ENCODE assay signal across 8 cellular contexts in the genomic region with DNA sequence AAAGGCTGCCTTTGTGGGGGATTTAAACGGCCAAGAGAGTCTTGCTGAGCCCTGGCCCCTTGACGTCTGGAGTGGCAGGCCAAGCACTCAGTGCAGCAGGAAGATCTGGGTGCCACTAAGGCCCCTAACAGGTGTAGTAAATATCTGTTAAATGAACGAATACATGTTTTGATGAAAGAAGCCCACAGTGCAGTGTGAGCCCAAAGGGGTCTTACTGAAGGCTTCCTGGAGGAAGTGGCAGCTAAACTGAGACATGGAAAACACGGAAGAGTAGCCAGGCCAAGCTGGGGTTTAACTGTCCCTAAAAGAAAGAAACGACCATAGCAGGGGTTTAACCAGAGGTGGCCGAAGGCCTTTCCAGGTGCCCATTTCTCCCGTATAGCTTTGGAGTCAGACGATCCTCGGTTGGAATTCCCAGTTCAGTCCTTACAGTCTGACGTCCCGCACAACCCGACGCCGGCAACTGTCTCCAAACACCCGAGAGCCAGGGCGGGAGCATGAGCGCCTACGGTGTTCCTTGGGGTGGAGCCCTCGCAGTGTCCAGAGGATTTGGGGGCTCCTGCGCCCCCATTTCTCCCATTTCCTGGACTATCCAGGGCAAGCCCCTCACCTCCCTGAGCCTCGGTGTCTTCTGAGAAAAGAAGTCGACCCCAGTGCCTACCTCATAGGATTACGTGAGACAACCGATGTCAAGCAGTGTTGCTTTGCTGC. TPM values are rescaled to one million over a fixed set of nuclear protein-coding genes. Genes with fewer than 3 reads are reported as not detected.
A peak's percentile ranks its signal among the peaks of the same experiment; 100 is the strongest.
DNase-seq lines count a peak whose midpoint lies in the region; ATAC-seq, FAIRE-seq and TF ChIP-seq lines count a peak whose summit lies in the region.

No MANE protein-coding gene starts in this region.

- no peaks in the 10 kb centered on the region for H4K20me1 ChIP-seq in K562 (replicated peaks; ENCODE audit: control insufficient read depth, insufficient read depth, low read length)

- no peak for TF ChIP-seq POLR2A in K562 (conservative IDR thresholded peaks at IDR 0.05)

- H3K27ac ChIP-seq in K562 (ENCODE audit: extremely low read depth, low read depth, low read length) (no peak overlapping the region), tibial artery (peak overlapping the region; percentile 66 to 68)

- H3K36me3 Mint-ChIP-seq in activated naive CD4-positive, alpha-beta T cell treated with anti-CD3 and anti-CD28 coated beads, Interleukin-2, amount 50 U/mL, for 24 hours, result no peaks in the 10 kb centered on the region

- peak overlapping the region; percentile 88 for H3K4me3 Mint-ChIP-seq in activated naive CD4-positive, alpha-beta T cell treated with anti-CD3 and anti-CD28 coated beads, Interleukin-2, amount 50 U/mL, for 24 hours

- TF ChIP-seq CTCF in K562 (IDR thresholded peaks at IDR 0.05 in 2 of 3, conservative IDR thresholded peaks at IDR 0.05 in 1 of 3; ENCODE audit: insufficient read depth in 2 of 3, low read depth in 1 of 3, low read length in 3 of 3), result no peak
- TF ChIP-seq CTCF in tibial artery (IDR thresholded peaks at IDR 0.05), result no peak

- H3K9me3 ChIP-seq in K562 (replicated peaks; ENCODE audit: control insufficient read depth, insufficient read depth, low read depth, low read length) (no peaks in the 10 kb centered on the region), tibial artery (no peaks in the 10 kb centered on the region)

- no peaks in the 10 kb centered on the region for H3K27me3 ChIP-seq in K562 (ENCODE audit: control insufficient read depth in 2 of 2, insufficient read depth in 2 of 2, low read length in 2 of 2)
- H3K27me3 ChIP-seq in tibial artery, result peaks cover 0 to 4% of the 10 kb centered on the region in 2 donors

- DNase-seq in activated naive CD4-positive, alpha-beta T cell treated with anti-CD3 and anti-CD28 coated beads, Interleukin-2, amount 50 U/mL, for 16 hours, result no peak
- DNase-seq in K562 (ENCODE audit: extremely low read depth in 1 of 4, low spot score in 3 of 4), result peak in 1 of 4 experiments; percentile 13
- DNase-seq in left colon, result peak; percentile 41 to 55
- DNase-seq in tibial artery, result peak in 1 of 2 donors; percentile 26
- no peak for DNase-seq in NCI-H1930 (lab: John Stamatoyannopoulos, UW)
- no peak for DNase-seq in GM19238 (ENCODE audit: insufficient read length, low spot score)
- DNase-seq in activated effector memory CD4-positive, alpha-beta T cell treated with anti-CD3 and anti-CD28 coated beads, Interleukin-2, amount 50 U/mL, for 16 hours, result no peak

- H2AFZ ChIP-seq in K562 (ENCODE audit: low read depth, low read length), result peak overlapping the region; percentile 97

- POLR2A ChIA-PET in K562 (lab: Yijun Ruan, JAX), result no interaction called here

- H3K9me3 Mint-ChIP-seq in activated naive CD4-positive, alpha-beta T cell treated with anti-CD3 and anti-CD28 coated beads, Interleukin-2, amount 50 U/mL, for 24 hours, result no peaks in the 10 kb centered on the region

- H3K27me3 Mint-ChIP-seq in activated naive CD4-positive, alpha-beta T cell treated with anti-CD3 and anti-CD28 coated beads, Interleukin-2, amount 50 U/mL, for 24 hours, result peaks cover 4% of the 10 kb centered on the region

- no peak for FAIRE-seq in K562 (lab: Jason Lieb, UNC)

- no peak for TF ChIP-seq EP300 in K562 (IDR thresholded peaks at IDR 0.05; ENCODE audit: low read length)

- H3K9me1 ChIP-seq in K562 (ENCODE audit: control insufficient read depth, insufficient read depth, low read length), result no peaks in the 10 kb centered on the region

- WGBS in K562 (ENCODE audit: insufficient coverage, low coverage, missing lambda C conversion rate), result 33% methylated on average over 24 of the region's 24 CpGs

- TF ChIP-seq RAD21 in K562 (CRISPR knock-in tag; conservative IDR thresholded peaks at IDR 0.05 in 1 of 2, IDR thresholded peaks at IDR 0.05 in 1 of 2), result no peak

- H3K4me2 ChIP-seq in K562 (ENCODE audit: insufficient read depth, low read length), result peak overlapping the region; percentile 84

- peak overlapping the region; percentile 63 for H3K4me3 ChIP-seq in K562
- peak overlapping the region; percentile 72 to 83 for H3K4me3 ChIP-seq in tibial artery

- H3K27ac Mint-ChIP-seq in activated naive CD4-positive, alpha-beta T cell treated with anti-CD3 and anti-CD28 coated beads, Interleukin-2, amount 50 U/mL, for 24 hours, result peak overlapping the region; percentile 32

- H3K79me2 ChIP-seq in K562 (ENCODE audit: control insufficient read depth, insufficient read depth, low read length), result no peaks in the 10 kb centered on the region

- CTCF ChIA-PET in K562 (lab: Yijun Ruan, JAX; ENCODE audit: low intra/inter-chr PET ratio), result no interaction called here

- H3K4me1 ChIP-seq in K562 (replicated peaks in 1 of 2; ENCODE audit: control insufficient read depth in 2 of 2, insufficient read depth in 2 of 2, low read length in 2 of 2) (peaks cover 16 to 25% of the 10 kb centered on the region in 2 experiments; a peak in 4 of 5 replicates), tibial artery (peaks cover 5 to 18% (median 11%) of the 10 kb centered on the region in 4 donors)

- H3K4me1 Mint-ChIP-seq in activated naive CD4-positive, alpha-beta T cell treated with anti-CD3 and anti-CD28 coated beads, Interleukin-2, amount 50 U/mL, for 24 hours, result peaks cover 9% of the 10 kb centered on the region

- peak overlapping the region; percentile 54 to 90 for H3K9ac ChIP-seq in K562 (ENCODE audit: insufficient read depth in 1 of 2, low read depth in 2 of 2, low read length in 2 of 2)

- H3K36me3 ChIP-seq in K562 (ENCODE audit: control insufficient read depth, insufficient read depth, low read length) (no peaks in the 10 kb centered on the region), tibial artery (no peaks in the 10 kb centered on the region)

- BruUV-seq in K562 (replicated peaks; lab: Mats Ljungman, UMichigan), result TSS peak; percentile 59

- ATAC-seq in K562, result peak; percentile 2; the same call in 2 of the 3 replicates
- peak; percentile 15 for ATAC-seq in left colon

- in situ Hi-C loops in K562 (cut with MboI), result no loop called here

- intact Hi-C loops in K562 (cut with micrococcal nuclease) (loop anchor here (5.0 kb wide), 1 partner anchor 61 kb away; no protein-coding TSS in a partner anchor), left colon (cut with DNase I, micrococcal nuclease) (no loop called here), tibial artery (cut with DNase I; ENCODE audit: low total_unique reads) (loop anchor here (5.0 kb wide), 1 partner anchor 71 kb away; the partner anchor contains the start of genes HTD2 and RPP14)

TF ChIP-seq in K562, 482 proteins besides CTCF, POLR2A, EP300 and RAD21 (continues in another document):
- TF ChIP-seq VEZF1 (CRISPR knock-in tag; IDR thresholded peaks at IDR 0.05) (no peak), ZFP36 (IDR thresholded peaks at IDR 0.05; ENCODE audit: low read depth, low read length, partially characterized antibody) (peak; percentile 69)

RNA-seq across cellular contexts. Expression of gene ABHD6, which starts 0.9 kb away (rescaled TPM):
- total RNA-seq in K562 (2011; cell fraction: chromatin; rRNA removed; ENCODE audit: low replicate concordance), result 6.4 and 12.8 TPM in 2 replicates
- 9.8 and 11.6 TPM in 2 replicates for total RNA-seq in K562 (2011; cell fraction: nucleolus; rRNA removed)
- 5.2 and 11.6 TPM in 2 replicates for total RNA-seq in K562 (2011; cell fraction: nucleoplasm; rRNA removed)
- total RNA-seq in K562 (2014; rRNA removed) (2.1 and 3.7 TPM in 2 replicates), K562 (2014; rRNA removed; fragmentation: Illumina TruSeq; extraction: Trizol) (2.4 and 2.5 TPM in 2 replicates), K562 (2015; rRNA removed; fragmentation: Illumina TruSeq; extraction: Trizol) (3.6 and 4.1 TPM in 2 replicates), K562 (2021) (2.9 and 3.2 TPM in 2 replicates), left colon (10 to 100 TPM; 21.9 to 25.0 TPM)
- polyA plus RNA-seq in K562 (2011; rRNA removed) (3.6 and 4.1 TPM in 2 replicates), K562 (2014; fragmentation: Illumina TruSeq; extraction: Trizol) (2.3 and 2.9 TPM in 2 replicates), K562 (2014; fragmentation: Nextera tagmentation; extraction: Ambion mirVana) (under 1 TPM; 0.53 to 0.81 TPM), K562 (2014; rRNA removed) (2.3 and 3.4 TPM in 2 replicates)
- 4.7 and 4.9 TPM in 2 replicates for polyA plus RNA-seq in K562 (2011; cell fraction: cytosol; rRNA removed)
- polyA plus RNA-seq in K562 (2011; cell fraction: nucleus; rRNA removed), result 3.6 and 3.9 TPM in 2 replicates
- polyA plus RNA-seq in K562 (2012), result 3.2 and 5.2 TPM in 2 replicates
- polyA minus RNA-seq in K562 (2011; rRNA and poly(A)+ RNA removed), result 6.0 and 7.1 TPM in 2 replicates
- 2.5 and 3.4 TPM in 2 replicates for polyA minus RNA-seq in K562 (2011; cell fraction: cytosol; rRNA and poly(A)+ RNA removed)
- 1.9 and 3.6 TPM in 2 replicates for polyA minus RNA-seq in K562 (2011; cell fraction: nucleus; rRNA and poly(A)+ RNA removed)

RNA-seq across cellular contexts. Expression of gene DNASE1L3, which starts 25.9 kb away (rescaled TPM):
- not detected in 2 replicates for total RNA-seq in K562 (2011; cell fraction: chromatin; rRNA removed; ENCODE audit: low replicate concordance)
- total RNA-seq in K562 (2011; cell fraction: nucleolus; rRNA removed), result not detected in 2 replicates
- total RNA-seq in K562 (2011; cell fraction: nucleoplasm; rRNA removed), result not detected in 2 replicates
- total RNA-seq in K562 (2014; rRNA removed), result not detected in 2 replicates
- total RNA-seq in K562 (2014; rRNA removed; fragmentation: Illumina TruSeq; extraction: Trizol), result not detected in 2 replicates
- not detected in 2 replicates for total RNA-seq in K562 (2015; rRNA removed; fragmentation: Illumina TruSeq; extraction: Trizol)
- total RNA-seq in K562 (2021), result not detected in 2 replicates
- polyA plus RNA-seq in K562 (2011; rRNA removed), result 0.06 TPM in 1 of 2 replicates, not detected in the other
- not detected in 2 replicates for polyA plus RNA-seq in K562 (2011; cell fraction: cytosol; rRNA removed)
- polyA plus RNA-seq in K562 (2011; cell fraction: nucleus; rRNA removed), result not detected in 2 replicates
- not detected in 2 replicates for polyA plus RNA-seq in K562 (2012)
- not detected in 2 replicates for polyA plus RNA-seq in K562 (2014; fragmentation: Illumina TruSeq; extraction: Trizol)
- polyA plus RNA-seq in K562 (2014; fragmentation: Nextera tagmentation; extraction: Ambion mirVana), result not detected
- polyA plus RNA-seq in K562 (2014; rRNA removed), result not detected in 2 replicates
- not detected in 2 replicates for polyA minus RNA-seq in K562 (2011; rRNA and poly(A)+ RNA removed)
- not detected in 2 replicates for polyA minus RNA-seq in K562 (2011; cell fraction: cytosol; rRNA and poly(A)+ RNA removed)
- polyA minus RNA-seq in K562 (2011; cell fraction: nucleus; rRNA and poly(A)+ RNA removed), result not detected in 2 replicates
- total RNA-seq in left colon, result 1 to 10 TPM; 1.2 to 8.1 TPM

Comparison
In these comparisons a context has a peak if more than half of its experiments do, and no peak if none do; other contexts are left out.
1. DNase-seq: peak in left colon (2 of 2); none in activated naive CD4-positive, alpha-beta T cell treated with anti-CD3 and anti-CD28 coated beads, Interleukin-2, amount 50 U/mL, for 16 hours (single experiment), NCI-H1930 (0 of 2), GM19238 (single experiment) and activated effector memory CD4-positive, alpha-beta T cell treated with anti-CD3 and anti-CD28 coated beads, Interleukin-2, amount 50 U/mL, for 16 hours (single experiment).
2. intact Hi-C loops: an anchor here in K562 (5.0 kb wide) and tibial artery (5.0 kb wide); none called in left colon.